In genomic region chr2:101486994-101487393, GRCh38 we compare ENCODE assay signal across 1 cellular context.
TF ChIP-seq lines count a peak whose summit lies in the region.

No MANE protein-coding gene starts in this region.

TF ChIP-seq in HepG2, 621 proteins besides CTCF, POLR2A, EP300 and RAD21:
- TF ChIP-seq ZNF512 (CRISPR knock-in tag; IDR thresholded peaks at IDR 0.05) (no peak), ZNF770 (CRISPR knock-in tag; IDR thresholded peaks at IDR 0.05) (peak; percentile 35; the same call in 1 of the 2 replicates), AHDC1 (CRISPR knock-in tag; IDR thresholded peaks at IDR 0.05; ENCODE audit: borderline replicate concordance) (no peak), ZBTB2 (CRISPR knock-in tag; IDR thresholded peaks at IDR 0.05; ENCODE audit: low read depth) (no peak), SRSF1 (optimal IDR thresholded peaks at IDR 0.05; ENCODE audit: low read depth, low read length) (no peak)
